ENCODE assay signal across 1 cellular context in the genomic region with DNA sequence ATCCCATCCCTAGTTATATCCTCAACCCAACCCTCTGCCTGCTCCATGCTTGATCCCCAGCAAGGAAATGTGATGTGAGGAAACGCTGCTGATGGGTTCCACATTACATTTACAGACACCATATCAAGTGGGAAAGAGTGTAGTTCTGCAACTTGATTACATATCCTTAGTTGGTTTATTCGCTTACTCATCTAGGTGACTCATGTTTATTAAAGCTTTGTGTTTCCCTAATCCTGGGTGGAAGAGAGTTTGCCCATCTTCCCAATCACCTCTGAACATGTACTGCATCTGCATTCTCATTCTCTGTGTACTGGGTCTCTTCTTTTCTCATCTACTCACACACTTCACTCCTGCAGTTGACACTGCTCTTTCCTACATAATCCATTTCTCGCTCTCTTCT.
A peak's percentile ranks its signal among the peaks of the same experiment; 100 is the strongest.
TF ChIP-seq lines count a peak whose summit lies in the region.

No MANE protein-coding gene starts in this region.

TF ChIP-seq in SK-N-SH, 30 proteins besides CTCF, POLR2A, EP300 and RAD21 (continued from another document):
- TF ChIP-seq, protein P1, sequence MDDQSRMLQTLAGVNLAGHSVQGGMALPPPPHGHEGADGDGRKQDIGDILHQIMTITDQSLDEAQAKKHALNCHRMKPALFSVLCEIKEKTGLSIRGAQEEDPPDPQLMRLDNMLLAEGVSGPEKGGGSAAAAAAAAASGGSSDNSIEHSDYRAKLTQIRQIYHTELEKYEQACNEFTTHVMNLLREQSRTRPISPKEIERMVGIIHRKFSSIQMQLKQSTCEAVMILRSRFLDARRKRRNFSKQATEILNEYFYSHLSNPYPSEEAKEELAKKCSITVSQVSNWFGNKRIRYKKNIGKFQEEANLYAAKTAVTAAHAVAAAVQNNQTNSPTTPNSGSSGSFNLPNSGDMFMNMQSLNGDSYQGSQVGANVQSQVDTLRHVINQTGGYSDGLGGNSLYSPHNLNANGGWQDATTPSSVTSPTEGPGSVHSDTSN (IDR thresholded peaks at IDR 0.05), result no peak
- TF ChIP-seq JUND (IDR thresholded peaks at IDR 0.05) (peak; percentile 57), TAF1 (IDR thresholded peaks at IDR 0.05; ENCODE audit: borderline replicate concordance, low read depth, low read length) (no peak), YY1 (IDR thresholded peaks at IDR 0.05; ENCODE audit: low read depth) (no peak), SIN3A (IDR thresholded peaks at IDR 0.05; ENCODE audit: borderline replicate concordance, low read depth, low read length) (no peak), RXRA (IDR thresholded peaks at IDR 0.05; ENCODE audit: borderline replicate concordance, low read depth) (no peak)
- TF ChIP-seq, protein P2, sequence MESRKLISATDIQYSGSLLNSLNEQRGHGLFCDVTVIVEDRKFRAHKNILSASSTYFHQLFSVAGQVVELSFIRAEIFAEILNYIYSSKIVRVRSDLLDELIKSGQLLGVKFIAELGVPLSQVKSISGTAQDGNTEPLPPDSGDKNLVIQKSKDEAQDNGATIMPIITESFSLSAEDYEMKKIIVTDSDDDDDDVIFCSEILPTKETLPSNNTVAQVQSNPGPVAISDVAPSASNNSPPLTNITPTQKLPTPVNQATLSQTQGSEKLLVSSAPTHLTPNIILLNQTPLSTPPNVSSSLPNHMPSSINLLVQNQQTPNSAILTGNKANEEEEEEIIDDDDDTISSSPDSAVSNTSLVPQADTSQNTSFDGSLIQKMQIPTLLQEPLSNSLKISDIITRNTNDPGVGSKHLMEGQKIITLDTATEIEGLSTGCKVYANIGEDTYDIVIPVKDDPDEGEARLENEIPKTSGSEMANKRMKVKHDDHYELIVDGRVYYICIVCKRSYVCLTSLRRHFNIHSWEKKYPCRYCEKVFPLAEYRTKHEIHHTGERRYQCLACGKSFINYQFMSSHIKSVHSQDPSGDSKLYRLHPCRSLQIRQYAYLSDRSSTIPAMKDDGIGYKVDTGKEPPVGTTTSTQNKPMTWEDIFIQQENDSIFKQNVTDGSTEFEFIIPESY (IDR thresholded peaks at IDR 0.05; ENCODE audit: borderline replicate concordance, low read depth), result no peak
- TF ChIP-seq, protein P3, sequence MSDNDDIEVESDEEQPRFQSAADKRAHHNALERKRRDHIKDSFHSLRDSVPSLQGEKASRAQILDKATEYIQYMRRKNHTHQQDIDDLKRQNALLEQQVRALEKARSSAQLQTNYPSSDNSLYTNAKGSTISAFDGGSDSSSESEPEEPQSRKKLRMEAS (IDR thresholded peaks at IDR 0.05; ENCODE audit: low read depth), result no peak
